ENCODE assay signal across 7 cellular contexts in genomic region chr17:2699216-2699805, GRCh38. TPM values are rescaled to one million over a fixed set of nuclear protein-coding genes. Genes with fewer than 3 reads are reported as not detected.
"Had no signal": no experiment of that assay in that cellular context is flagged by ENCODE, and none has a peak within 500 bp of the region (broad histone marks: within the 10 kb centered on the region; RNA-seq: fewer than 3 reads in every experiment).

No MANE protein-coding gene starts in this region.

RNA-seq across cellular contexts. Expression of gene CCDC92B, which starts 50.1 kb away (rescaled TPM):
- total RNA-seq: fibroblast of lung, myocyte, natural killer cell, osteocyte, skeletal muscle tissue, subcutaneous adipose tissue had no signal
- polyA plus RNA-seq: fibroblast of lung, keratinocyte had no signal
